Comparison of ENCODE assay signal across 15 cellular contexts in genomic region chr11:4134844-4135243, GRCh38. TPM values are rescaled to one million over a fixed set of nuclear protein-coding genes. Genes with fewer than 3 reads are reported as not detected.
A peak's percentile ranks its signal among the peaks of the same experiment; 100 is the strongest.
DNase-seq lines count a peak whose midpoint lies in the region; FAIRE-seq and TF ChIP-seq lines count a peak whose summit lies in the region.
"Had no signal": no experiment of that assay in that cellular context is flagged by ENCODE, and none has a peak within 500 bp of the region (broad histone marks: within the 10 kb centered on the region; RNA-seq: fewer than 3 reads in every experiment).

No MANE protein-coding gene starts in this region.

- H3K27me3 ChIP-seq in ACC112 (ENCODE audit: insufficient read depth, low read length), result no peaks in the 10 kb centered on the region
- H3K27me3 ChIP-seq in astrocyte (ENCODE audit: insufficient read depth, low read length), result no peaks in the 10 kb centered on the region
- H3K27me3 ChIP-seq: upper lobe of right lung had no signal

- H3K36me3 Mint-ChIP-seq in astrocyte (ENCODE audit: low read depth, unreplicated experiment), result peaks cover 11% of the 10 kb centered on the region

- peaks cover 4% of the 10 kb centered on the region for H3K79me2 ChIP-seq in ACC112 (ENCODE audit: control insufficient read depth, insufficient read depth, low read length, unreplicated experiment)
- no peaks in the 10 kb centered on the region for H3K79me2 ChIP-seq in astrocyte (ENCODE audit: insufficient read depth, low read length)

- no peak for TF ChIP-seq CTCF in astrocyte (IDR thresholded peaks at IDR 0.05; ENCODE audit: insufficient read depth, low read depth, low read length)

- H3K9me3 ChIP-seq in astrocyte (ENCODE audit: insufficient read depth, low read depth, low read length), result no peaks in the 10 kb centered on the region
- H3K9me3 ChIP-seq: upper lobe of right lung had no signal

- H3K27ac ChIP-seq in ACC112 (ENCODE audit: low read depth, low read length) (peak overlapping the region; percentile 74), astrocyte (ENCODE audit: low read depth, low read length) (peak overlapping the region; percentile 62)
- H3K27ac ChIP-seq: upper lobe of right lung, WERI-Rb-1 had no signal

- H3K4me3 ChIP-seq in ACC112 (ENCODE audit: low read depth, low read length), result no peak overlapping the region
- no peak overlapping the region for H3K4me3 ChIP-seq in astrocyte (ENCODE audit: insufficient read depth, low read depth, low read length)
- H3K4me3 ChIP-seq: upper lobe of right lung had no signal

- peaks cover 19% of the 10 kb centered on the region for H3K4me1 ChIP-seq in ACC112 (ENCODE audit: control insufficient read depth, insufficient read depth, low read length, unreplicated experiment)
- peaks cover 16% of the 10 kb centered on the region for H3K4me1 ChIP-seq in astrocyte (ENCODE audit: insufficient read depth, low read length)

- peak; percentile 65 for FAIRE-seq in astrocyte (lab: Jason Lieb, UNC)
- FAIRE-seq: endometrium had no signal

- H3K36me3 ChIP-seq in ACC112 (ENCODE audit: insufficient read depth, low read length) (peaks cover 57% of the 10 kb centered on the region), astrocyte (ENCODE audit: insufficient read depth, low read length) (peaks cover 16% of the 10 kb centered on the region)

- DNase-seq in HCEC 1CT (peak; percentile 81), astrocyte (ENCODE audit: low read depth) (peak; percentile 71), glomerular visceral epithelial cell (ENCODE audit: extremely low spot score) (peak; percentile 42), SHP77 (lab: John Stamatoyannopoulos, UW) (no peak), NCI-H2227 (lab: John Stamatoyannopoulos, UW; ENCODE audit: unreplicated experiment) (no peak), cortex of kidney (lab: John Stamatoyannopoulos, UW) (no peak)
- DNase-seq in central memory CD4-positive, alpha-beta T cell, result no peak
- DNase-seq: activated CD8-positive, alpha-beta memory T cell treated with anti-CD3 and anti-CD28 coated beads, Interleukin-2, amount 50 U/mL, for 4 hours; amniotic stem cell; NCI-H187; upper lobe of right lung; WERI-Rb-1 had no signal

- H3K4me3 Mint-ChIP-seq in astrocyte (ENCODE audit: unreplicated experiment), result no peak overlapping the region

- H3K27ac Mint-ChIP-seq in astrocyte (ENCODE audit: unreplicated experiment), result peak overlapping the region; percentile 77
- H3K27ac Mint-ChIP-seq: progenitor cell of endocrine pancreas had no signal

- peaks cover 11% of the 10 kb centered on the region for H3K9me3 Mint-ChIP-seq in astrocyte (ENCODE audit: unreplicated experiment)

- H2AFZ ChIP-seq in ACC112 (ENCODE audit: low read length, unreplicated experiment) (no peak overlapping the region), astrocyte (ENCODE audit: low read depth, low read length) (peak overlapping the region; percentile 3)

- H3K4me2 ChIP-seq in astrocyte (ENCODE audit: low read length), result peak overlapping the region; percentile 54

- H4K20me1 ChIP-seq in astrocyte (ENCODE audit: insufficient read depth, low read length), result no peaks in the 10 kb centered on the region

- no peaks in the 10 kb centered on the region for H3K27me3 Mint-ChIP-seq in astrocyte (ENCODE audit: low read depth, unreplicated experiment)
- H3K27me3 Mint-ChIP-seq: progenitor cell of endocrine pancreas had no signal

- peaks cover 14% of the 10 kb centered on the region for H3K4me1 Mint-ChIP-seq in astrocyte (ENCODE audit: low read depth, unreplicated experiment)

- no peak overlapping the region for H3K9ac ChIP-seq in astrocyte (ENCODE audit: low read length)

RNA-seq across cellular contexts. Expression of gene RRM1, which starts 40.2 kb away (rescaled TPM):
- total RNA-seq in astrocyte, result 22.0 and 26.2 TPM in 2 replicates

Comparison
In these comparisons a context has a peak if more than half of its experiments do, and no peak if none do; other contexts are left out.
1. DNase-seq: peak in HCEC 1CT (single experiment), astrocyte (single experiment) and glomerular visceral epithelial cell (single experiment); none in SHP77 (0 of 2), central memory CD4-positive, alpha-beta T cell (single experiment), NCI-H2227 (single experiment) and cortex of kidney (single experiment).